Comparison of ENCODE assay signal across 1 cellular context in genomic region chr7:46468753-46469356, GRCh38.
TF ChIP-seq lines count a peak whose summit lies in the region.

No MANE protein-coding gene starts in this region.

TF ChIP-seq in SK-N-SH treated with all-trans-retinoic acid at 6 μM for 48 hours, 23 proteins besides CTCF, POLR2A, EP300 and RAD21 (continued from another document):
- TF ChIP-seq CSRNP3 (CRISPR knock-in tag; IDR thresholded peaks at IDR 0.05) = no peak
- TF ChIP-seq TSHZ2 (CRISPR knock-in tag; IDR thresholded peaks at IDR 0.05) = peak; percentile 13; the same call in 1 of the 2 replicates
- no peak for TF ChIP-seq GLIS3 (CRISPR knock-in tag; IDR thresholded peaks at IDR 0.05)
